ENCODE assay signal across 8 cellular contexts in genomic region chr21:33541105-33541711, GRCh38. TPM values are rescaled to one million over a fixed set of nuclear protein-coding genes. Genes with fewer than 3 reads are reported as not detected.
A peak's percentile ranks its signal among the peaks of the same experiment; 100 is the strongest.
DNase-seq lines count a peak whose midpoint lies in the region; ATAC-seq and TF ChIP-seq lines count a peak whose summit lies in the region.

No MANE protein-coding gene starts in this region.

- H3K4me3 Mint-ChIP-seq in memory B cell, result peak overlapping the region; percentile 100

- in situ Hi-C loops in mammary epithelial cell (cut with MboI; ENCODE audit: low sequenced_read_pairs in 2 of 2), result no loop called here

- H3K9me2 ChIP-seq in PC-3 (replicated peaks; ENCODE audit: low read length), result no peaks in the 10 kb centered on the region

- peak overlapping the region; percentile 99 for H3K9ac ChIP-seq in PC-3 (ENCODE audit: low read length)
- peak overlapping the region; percentile 100 for H3K9ac ChIP-seq in mammary epithelial cell (ENCODE audit: insufficient read depth, low read length)

- H3K27me3 ChIP-seq in PC-3 (ENCODE audit: low read length), result no peaks in the 10 kb centered on the region
- no peaks in the 10 kb centered on the region for H3K27me3 ChIP-seq in mammary epithelial cell (ENCODE audit: insufficient read depth, low read length)
- no peaks in the 10 kb centered on the region for H3K27me3 ChIP-seq in upper lobe of right lung

- WGBS in mammary epithelial cell (ENCODE audit: low coverage, missing lambda C conversion rate), result 25% methylated on average over 10 of the region's 19 CpGs

- H3K27me3 Mint-ChIP-seq in memory B cell, result no peaks in the 10 kb centered on the region

- no peaks in the 10 kb centered on the region for H3K9me3 ChIP-seq in PC-3 (ENCODE audit: low read length)
- no peaks in the 10 kb centered on the region for H3K9me3 ChIP-seq in mammary epithelial cell (replicated peaks; ENCODE audit: insufficient read depth, low read length)
- H3K9me3 ChIP-seq in upper lobe of right lung, result no peaks in the 10 kb centered on the region

- peaks cover 18% of the 10 kb centered on the region for H3K4me1 Mint-ChIP-seq in memory B cell

- H4K20me1 ChIP-seq in PC-3 (ENCODE audit: low read length) (peaks cover 37% of the 10 kb centered on the region), mammary epithelial cell (ENCODE audit: insufficient read depth, low read length) (peaks cover 9% of the 10 kb centered on the region)

- ATAC-seq in PC-3, result no peak
- ATAC-seq in memory B cell (ENCODE audit: low read depth), result no peak
- no peak for ATAC-seq in upper lobe of right lung
- ATAC-seq in HG03135 (IDR thresholded peaks at IDR 0.05; ENCODE audit: unreplicated experiment), result no peak

- CTCF ChIA-PET in PC-3 (lab: Charles Lee), result interaction anchor here (0.6 kb wide), 1 partner anchor 101 kb away, joined by 3 read pairs; no protein-coding TSS in a partner anchor
- CTCF ChIA-PET in mammary epithelial cell (lab: Charles Lee; ENCODE audit: low non-redundant PET), result no interaction called here

- peaks cover 22% of the 10 kb centered on the region for H3K4me1 ChIP-seq in PC-3 (ENCODE audit: insufficient read depth, low read length)
- peaks cover 13% of the 10 kb centered on the region for H3K4me1 ChIP-seq in mammary epithelial cell (ENCODE audit: insufficient read depth, low read length)
- H3K4me1 ChIP-seq in upper lobe of right lung, result peaks cover 25% of the 10 kb centered on the region

- POLR2A ChIA-PET in PC-3 (lab: Charles Lee; ENCODE audit: unreplicated experiment), result interaction anchor here (0.6 kb wide), 2 partner anchors 136 to 267 kb away, joined by 3 read pairs; no protein-coding TSS in a partner anchor

- H3K4me2 ChIP-seq in PC-3 (ENCODE audit: low read length) (peak overlapping the region; percentile 95), mammary epithelial cell (ENCODE audit: insufficient read depth, low read depth, low read length) (peak overlapping the region; percentile 80)

- H3K9me3 Mint-ChIP-seq in memory B cell, result no peaks in the 10 kb centered on the region

- no peak for TF ChIP-seq CTCF in PC-3 (conservative IDR thresholded peaks at IDR 0.05; ENCODE audit: low read depth, low read length)
- TF ChIP-seq CTCF in mammary epithelial cell (conservative IDR thresholded peaks at IDR 0.05 in 1 of 2, IDR thresholded peaks at IDR 0.05 in 1 of 2; ENCODE audit: extremely low read depth in 1 of 2, insufficient read depth in 1 of 2, low read depth in 1 of 2, low read length in 2 of 2), result no peak
- no peak for TF ChIP-seq CTCF in upper lobe of right lung (IDR thresholded peaks at IDR 0.05)

- intact Hi-C loops in PC-3 (cut with micrococcal nuclease) (loop anchor here (5.0 kb wide), 3 partner anchors 46 to 159 kb away; partner anchors contain the start of gene DONSON), mammary epithelial cell (cut with micrococcal nuclease) (no loop called here), upper lobe of right lung (cut with DNase I) (no loop called here)

- H3F3A ChIP-seq in PC-3 (ENCODE audit: low read length, unreplicated experiment), result no peaks in the 10 kb centered on the region

- H3K36me3 ChIP-seq in PC-3 (ENCODE audit: low read depth, low read length) (peaks cover 28% of the 10 kb centered on the region), mammary epithelial cell (ENCODE audit: insufficient read depth, low read length) (peaks cover 29% of the 10 kb centered on the region), upper lobe of right lung (peaks cover 29% of the 10 kb centered on the region)

- peaks cover 13% of the 10 kb centered on the region for H3K36me3 Mint-ChIP-seq in memory B cell

- peak overlapping the region; percentile 98 for H3K27ac ChIP-seq in PC-3 (ENCODE audit: low read length)
- H3K27ac ChIP-seq in mammary epithelial cell (ENCODE audit: insufficient read depth, low read depth, low read length), result peak overlapping the region; percentile 100
- H3K27ac ChIP-seq in upper lobe of right lung, result peak overlapping the region; percentile 100

- dilution Hi-C loops in mammary epithelial cell (cut with HindIII; ENCODE audit: low sequenced_read_pairs), result no loop called here

- peak overlapping the region; percentile 100 for H3K27ac Mint-ChIP-seq in memory B cell

- H2AFZ ChIP-seq in PC-3 (ENCODE audit: low read length), result peak overlapping the region; percentile 69
- H2AFZ ChIP-seq in mammary epithelial cell (ENCODE audit: low read depth, low read length), result peak overlapping the region; percentile 95

- DNase-seq in NCI-H526 (lab: John Stamatoyannopoulos, UW), result peak; percentile 18 to 30
- no peak for DNase-seq in NCI-H526 treated with DMSO at 0.1 percent for 48 hours (lab: John Stamatoyannopoulos, UW)
- peak; percentile 30 for DNase-seq in PC-3
- DNase-seq in mammary epithelial cell, result no peak
- DNase-seq in memory B cell (ENCODE audit: low spot score in 2 of 2), result no peak
- DNase-seq in upper lobe of right lung, result no peak
- no peak for DNase-seq in NCI-H345 treated with DMSO at 0.1 percent for 48 hours (lab: John Stamatoyannopoulos, UW; ENCODE audit: unreplicated experiment)

- peaks cover 92% of the 10 kb centered on the region for H3K79me2 ChIP-seq in PC-3 (ENCODE audit: low read length)
- H3K79me2 ChIP-seq in mammary epithelial cell (ENCODE audit: insufficient read depth, low read length), result peaks cover 95% of the 10 kb centered on the region

- H3K4me3 ChIP-seq in PC-3 (ENCODE audit: low read length) (peak overlapping the region; percentile 94), mammary epithelial cell (replicated peaks in 1 of 3; ENCODE audit: insufficient read depth in 1 of 3, low read depth in 2 of 3, low read length in 3 of 3) (peak overlapping the region; percentile 70 to 81 (median 78)), upper lobe of right lung (peak overlapping the region; percentile 87)

- BruUV-seq in PC-3 (replicated peaks; lab: Mats Ljungman, UMichigan) (no TSS peak), mammary epithelial cell (replicated peaks; lab: Mats Ljungman, UMichigan) (no TSS peak)

RNA-seq across cellular contexts. Expression of gene GART, which starts 0.7 kb away (rescaled TPM):
- 118 and 142 TPM in 2 replicates for total RNA-seq in PC-3 (2014; rRNA removed)
- 100 to 1,000 TPM; 106 to 170 TPM for total RNA-seq in mammary epithelial cell
- 19.4 TPM for polyA plus RNA-seq in mammary epithelial cell
- 80.3 TPM for polyA minus RNA-seq in mammary epithelial cell
- 55.8 TPM for total RNA-seq in upper lobe of right lung

RNA-seq across cellular contexts. Expression of gene SON, which starts 1.6 kb away (rescaled TPM):
- total RNA-seq in PC-3 (2014; rRNA removed), result 180 and 373 TPM in 2 replicates
- 100 to 1,000 TPM; 132 to 233 TPM for total RNA-seq in mammary epithelial cell
- polyA plus RNA-seq in mammary epithelial cell, result 54.0 TPM
- 248 TPM for polyA minus RNA-seq in mammary epithelial cell
- total RNA-seq in upper lobe of right lung, result 320 TPM

RNA-seq across cellular contexts. Expression of gene DONSON, which starts 47.3 kb away (rescaled TPM):
- total RNA-seq in PC-3 (2014; rRNA removed), result 29.2 and 41.9 TPM in 2 replicates
- total RNA-seq in mammary epithelial cell, result 10 to 100 TPM in 1 of 2 donors, 1 to 10 TPM in 1; 8.0 to 22.9 TPM
- polyA plus RNA-seq in mammary epithelial cell, result 25.7 TPM
- 37.2 TPM for polyA minus RNA-seq in mammary epithelial cell
- 4.4 TPM for total RNA-seq in upper lobe of right lung

RNA-seq across cellular contexts. Expression of gene DNAJC28, which starts 49.7 kb away (rescaled TPM):
- total RNA-seq in PC-3 (2014; rRNA removed), result 0.29 and 0.44 TPM in 2 replicates
- 1 to 10 TPM; 1.2 to 2.0 TPM for total RNA-seq in mammary epithelial cell
- polyA plus RNA-seq in mammary epithelial cell, result 0.75 TPM
- not detected for polyA minus RNA-seq in mammary epithelial cell
- 2.3 TPM for total RNA-seq in upper lobe of right lung

Comparison
In these comparisons a context has a peak if more than half of its experiments do, and no peak if none do; other contexts are left out.
1. DNase-seq: peak in NCI-H526 (2 of 2) and PC-3 (single experiment); none in NCI-H526 treated with DMSO at 0.1 percent for 48 hours (single experiment), mammary epithelial cell (single experiment), memory B cell (0 of 2), upper lobe of right lung (single experiment) and NCI-H345 treated with DMSO at 0.1 percent for 48 hours (single experiment).
2. Peak in every context shown above with its lines, with median percentiles within 50 percentile points of each other: H3K27ac ChIP-seq and H3K4me3 ChIP-seq.